ENCODE assay signal across 11 cellular contexts in the genomic region with DNA sequence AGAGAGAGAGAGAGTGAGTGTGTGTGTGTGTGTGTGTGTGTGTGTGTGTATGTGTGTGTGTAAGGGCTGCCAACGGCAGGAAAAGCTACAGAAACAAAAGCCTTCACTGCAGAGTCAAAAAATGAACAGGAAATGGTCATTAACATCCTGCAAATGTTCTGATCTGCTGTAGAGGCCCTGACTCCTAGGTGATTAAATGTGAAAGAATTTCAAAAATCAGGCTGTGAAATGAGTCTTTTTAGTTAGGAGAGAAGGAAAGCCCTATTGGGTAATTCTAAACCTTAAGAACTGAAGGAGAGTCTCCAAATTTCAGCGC.
DNase-seq lines count a peak whose midpoint lies in the region; ATAC-seq and TF ChIP-seq lines count a peak whose summit lies in the region.
"Had no signal": no experiment of that assay in that cellular context is flagged by ENCODE, and none has a peak within 500 bp of the region (broad histone marks: within the 10 kb centered on the region; RNA-seq: fewer than 3 reads in every experiment).

No MANE protein-coding gene starts in this region.

- ATAC-seq in GM21786 (IDR thresholded peaks at IDR 0.05; ENCODE audit: unreplicated experiment) (peak; percentile 50), GM19328 (IDR thresholded peaks at IDR 0.05; ENCODE audit: unreplicated experiment) (no peak), GM19351 (IDR thresholded peaks at IDR 0.05; ENCODE audit: unreplicated experiment) (no peak), HG03432 (IDR thresholded peaks at IDR 0.05; ENCODE audit: unreplicated experiment) (no peak)
- ATAC-seq: activated CD4-positive, CD25-positive, alpha-beta regulatory T cell treated with anti-CD3 and anti-CD28 coated beads, Interleukin-2, amount 50 U/mL, for 24 hours; gastroesophageal sphincter had no signal

- no peaks in the 10 kb centered on the region for H3K36me3 ChIP-seq in BJ (ENCODE audit: control insufficient read depth, insufficient read depth, low read length)
- H3K36me3 ChIP-seq: gastroesophageal sphincter had no signal

- no peak overlapping the region for H3K4me3 ChIP-seq in BJ (ENCODE audit: low read depth, low read length)
- H3K4me3 ChIP-seq: gastroesophageal sphincter had no signal

- peak; percentile 73 for DNase-seq in BJ (ENCODE audit: low read depth)
- peak; percentile 66 for DNase-seq in amniotic epithelial cell (ENCODE audit: low read depth)
- DNase-seq in kidney tubule cell (ENCODE audit: low spot score): peak; percentile 86
- DNase-seq in erythroblast (lab: John Stamatoyannopoulos, UW): no peak
- DNase-seq: NCI-H1930 had no signal

- no peak for TF ChIP-seq POLR2A in erythroblast (IDR thresholded peaks at IDR 0.05; ENCODE audit: low read length)

- POLR2A ChIA-PET in BJ (lab: Charles Lee): interaction anchor here (0.6 kb wide), 1 partner anchor 17 kb away, joined by 4 read pairs; no protein-coding TSS in a partner anchor

- TF ChIP-seq CTCF in BJ (IDR thresholded peaks at IDR 0.05; ENCODE audit: insufficient read depth, low read depth, low read length): no peak

- no peaks in the 10 kb centered on the region for H3K27me3 ChIP-seq in BJ (ENCODE audit: control insufficient read depth, insufficient read depth, low read length)
- H3K27me3 ChIP-seq: gastroesophageal sphincter had no signal

- CTCF ChIA-PET in BJ (lab: Yijun Ruan, JAX): interaction anchor here (0.6 kb wide), 1 partner anchor 164 kb away, joined by 3 read pairs; no protein-coding TSS in a partner anchor

Comparison
In these comparisons a context has a peak if more than half of its experiments do, and no peak if none do; other contexts are left out.
1. DNase-seq: peak in BJ (single experiment), amniotic epithelial cell (single experiment) and kidney tubule cell (single experiment); none in erythroblast (0 of 2).